Comparison of ENCODE assay signal across 28 cellular contexts in the genomic region with DNA sequence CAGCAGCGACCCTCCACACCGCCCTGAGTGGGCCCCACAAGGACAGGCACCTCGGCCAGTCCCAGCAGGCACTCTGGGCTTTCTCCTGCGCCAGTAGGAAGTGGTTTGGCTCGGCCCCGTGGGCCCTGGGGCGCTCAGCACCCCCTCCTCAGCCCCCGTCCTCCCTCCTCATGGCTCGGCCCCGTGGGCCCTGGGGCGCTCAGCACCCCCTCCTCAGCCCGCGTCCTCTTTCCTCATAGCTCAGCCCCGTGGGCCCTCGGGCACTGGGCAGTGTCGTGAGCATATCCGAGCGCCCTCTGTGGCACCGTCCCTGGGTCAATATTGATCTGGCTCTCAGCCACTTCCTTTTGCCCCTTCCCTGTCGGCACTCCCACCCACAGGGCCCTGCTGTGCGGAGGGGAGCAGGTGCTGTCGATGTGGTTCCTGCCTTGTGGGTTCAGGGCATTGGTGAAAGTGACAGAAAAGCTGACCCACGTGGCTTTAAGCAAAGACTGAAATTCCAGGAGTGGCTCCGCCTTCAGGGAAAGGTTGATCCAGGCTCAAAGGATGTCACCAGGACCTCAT. TPM values are rescaled to one million over a fixed set of nuclear protein-coding genes. Genes with fewer than 3 reads are reported as not detected.
A peak's percentile ranks its signal among the peaks of the same experiment; 100 is the strongest.
DNase-seq lines count a peak whose midpoint lies in the region; ATAC-seq, FAIRE-seq and TF ChIP-seq lines count a peak whose summit lies in the region.
"Had no signal": no experiment of that assay in that cellular context is flagged by ENCODE, and none has a peak within 500 bp of the region (broad histone marks: within the 10 kb centered on the region; RNA-seq: fewer than 3 reads in every experiment).

No MANE protein-coding gene starts in this region.

- H3K27me3 Mint-ChIP-seq in natural killer cell treated with Interleukin-12 subunit alpha and Interleukin-12 subunit beta and Interleukin-15 and Interleukin-18, amount 100 ng/mL, for 72 hours, result peaks cover 10 to 14% of the 10 kb centered on the region in 2 donors
- peaks cover 13 to 14% of the 10 kb centered on the region in 2 donors for H3K27me3 Mint-ChIP-seq in natural killer cell (ENCODE audit: low read depth in 2 of 2)
- peaks cover 27% of the 10 kb centered on the region for H3K27me3 Mint-ChIP-seq in GM23338 (ENCODE audit: insufficient read depth, low read depth, poor library complexity)

- CTCF ChIA-PET in PC-3 (lab: Charles Lee), result no interaction called here

- intact Hi-C loops in natural killer cell (cut with micrococcal nuclease) (no loop called here), left lung (cut with DNase I) (no loop called here), upper lobe of right lung (cut with DNase I) (no loop called here), PC-3 (cut with micrococcal nuclease) (no loop called here)

- peaks cover 3 to 4% of the 10 kb centered on the region in 2 donors for H3K4me1 ChIP-seq in left lung
- peaks cover 5% of the 10 kb centered on the region for H3K4me1 ChIP-seq in upper lobe of right lung
- no peaks in the 10 kb centered on the region for H3K4me1 ChIP-seq in PC-3 (ENCODE audit: insufficient read depth, low read length)
- H3K4me1 ChIP-seq in GM23338 (ENCODE audit: insufficient read depth), result 0 out of 2 replicates have a peak, but pooled peaks cover 2% of the 10 kb centered on the region
- H3K4me1 ChIP-seq: parathyroid adenoma had no signal

- DNase-seq in natural killer cell treated with Interleukin-12 subunit alpha and Interleukin-12 subunit beta and Interleukin-15 and Interleukin-18, amount 100 ng/mL, for 72 hours (ENCODE audit: low spot score), result peak; percentile 44
- DNase-seq in natural killer cell (no peak), LNCaP clone FGC (ENCODE audit: low read depth) (peak; percentile 22), left lung (peak in 1 of 2 donors; percentile 60), upper lobe of right lung (peak; percentile 66), PC-3 (no peak), RCC 7860 (ENCODE audit: low spot score) (no peak), GM23338 (ENCODE audit: low spot score) (no peak)
- DNase-seq: activated CD4-positive, alpha-beta memory T cell treated with anti-CD3 and anti-CD28 coated beads, Interleukin-2, amount 10 ng/mL, durations not matched to agents 7 days and 5 days; activated CD4-positive, CD25-positive, alpha-beta regulatory T cell treated with anti-CD3 and anti-CD28 coated beads, Interleukin-2, amount 50 U/mL, for 72 hours; activated gamma-delta T cell; activated T-cell treated with anti-CD3 and anti-CD28 coated beads for 4 hours; CD4-positive, alpha-beta memory T cell; GM23248; Karpas-422; naive thymus-derived CD4-positive, alpha-beta T cell; NCI-H187 treated with DMSO at 0.1 percent for 48 hours; NCI-H774; OCI-M1; SIG-M5; stimulated activated CD4-positive, alpha-beta T cell treated with anti-CD3 and anti-CD28 coated beads, Interleukin-12 subunit alpha, Interleukin-12 subunit beta, amount 100 ng/mL, for 4 hours; T-helper 1 cell; trophoblast cell had no signal

- no peak for FAIRE-seq in RCC 7860 (lab: Jason Lieb, UNC)

- no peaks in the 10 kb centered on the region for H3K36me3 ChIP-seq in left lung
- H3K36me3 ChIP-seq in upper lobe of right lung, result no peaks in the 10 kb centered on the region
- H3K36me3 ChIP-seq in PC-3 (ENCODE audit: low read depth, low read length), result no peaks in the 10 kb centered on the region
- no peaks in the 10 kb centered on the region for H3K36me3 ChIP-seq in GM23338 (ENCODE audit: insufficient read depth)
- H3K36me3 ChIP-seq: right atrium auricular region had no signal

- H3K27me3 ChIP-seq in left lung, result peaks cover under 1 to 12% of the 10 kb centered on the region in 2 donors
- peaks cover under 1% of the 10 kb centered on the region for H3K27me3 ChIP-seq in upper lobe of right lung
- H3K27me3 ChIP-seq in PC-3 (ENCODE audit: low read length), result no peaks in the 10 kb centered on the region
- peaks cover 16% of the 10 kb centered on the region for H3K27me3 ChIP-seq in GM23338 (ENCODE audit: insufficient read depth)
- H3K27me3 ChIP-seq: right atrium auricular region had no signal

- H2AFZ ChIP-seq in PC-3 (ENCODE audit: low read length) (no peak overlapping the region), GM23338 (no peak overlapping the region)
- H2AFZ ChIP-seq: GM23248, parathyroid adenoma had no signal

- peak in 1 of 2 donors; percentile 7 for ATAC-seq in natural killer cell treated with Interleukin-12 subunit alpha and Interleukin-12 subunit beta and Interleukin-15 and Interleukin-18, amount 100 ng/mL, for 72 hours
- ATAC-seq in natural killer cell (no peak), left lung (peak; percentile 2), upper lobe of right lung (peak; percentile 4), PC-3 (no peak; the same call in 1 of the 2 replicates), GM23338 (no peak)
- ATAC-seq: naive thymus-derived CD4-positive, alpha-beta T cell had no signal

- peaks cover 5% of the 10 kb centered on the region for H3K36me3 Mint-ChIP-seq in natural killer cell treated with Interleukin-12 subunit alpha and Interleukin-12 subunit beta and Interleukin-15 and Interleukin-18, amount 100 ng/mL, for 72 hours
- H3K36me3 Mint-ChIP-seq in natural killer cell, result no peaks in the 10 kb centered on the region
- H3K36me3 Mint-ChIP-seq in GM23338 (ENCODE audit: low read depth), result peaks cover 5% of the 10 kb centered on the region; the same call in 1 of the 3 replicates
- H3K36me3 Mint-ChIP-seq: CD4-positive, alpha-beta memory T cell had no signal

- H3K4me3 ChIP-seq in LNCaP clone FGC (ENCODE audit: low read depth, low read length), result no peak overlapping the region
- no peak overlapping the region for H3K4me3 ChIP-seq in left lung
- no peak overlapping the region for H3K4me3 ChIP-seq in upper lobe of right lung
- no peak overlapping the region for H3K4me3 ChIP-seq in PC-3 (ENCODE audit: low read length)
- no peak overlapping the region for H3K4me3 ChIP-seq in GM23338
- H3K4me3 ChIP-seq: GM23248, right atrium auricular region had no signal

- H4K20me1 ChIP-seq in PC-3 (ENCODE audit: low read length) (no peaks in the 10 kb centered on the region), GM23338 (replicated peaks; ENCODE audit: insufficient read depth) (no peaks in the 10 kb centered on the region)

- H3K27ac ChIP-seq in left lung (no peak overlapping the region), upper lobe of right lung (no peak overlapping the region), PC-3 (ENCODE audit: low read length) (no peak overlapping the region), GM23338 (ENCODE audit: low read depth) (no peak overlapping the region)
- H3K27ac ChIP-seq: epithelial cell of prostate, GM23248, parathyroid adenoma, right atrium auricular region had no signal

- H3K9me2 ChIP-seq in PC-3 (replicated peaks; ENCODE audit: low read length) (no peaks in the 10 kb centered on the region), GM23338 (ENCODE audit: insufficient read depth) (no peaks in the 10 kb centered on the region)

- H3K27ac Mint-ChIP-seq in natural killer cell treated with Interleukin-12 subunit alpha and Interleukin-12 subunit beta and Interleukin-15 and Interleukin-18, amount 100 ng/mL, for 72 hours, result no peak overlapping the region
- H3K27ac Mint-ChIP-seq in natural killer cell (no peak overlapping the region), GM23338 (no peak overlapping the region)
- H3K27ac Mint-ChIP-seq: activated CD4-positive, alpha-beta memory T cell treated with anti-CD3 and anti-CD28 coated beads, Interleukin-2, amount 10 ng/mL, durations not matched to agents 7 days and 5 days; CD4-positive, alpha-beta memory T cell; naive thymus-derived CD4-positive, alpha-beta T cell had no signal

- no peak overlapping the region for H3K4me3 Mint-ChIP-seq in natural killer cell treated with Interleukin-12 subunit alpha and Interleukin-12 subunit beta and Interleukin-15 and Interleukin-18, amount 100 ng/mL, for 72 hours
- H3K4me3 Mint-ChIP-seq in natural killer cell (no peak overlapping the region), GM23338 (no peak overlapping the region)
- H3K4me3 Mint-ChIP-seq: activated CD4-positive, alpha-beta memory T cell treated with anti-CD3 and anti-CD28 coated beads, Interleukin-2, amount 10 ng/mL, durations not matched to agents 7 days and 5 days; CD4-positive, alpha-beta memory T cell had no signal

- TF ChIP-seq CTCF in natural killer cell (IDR thresholded peaks at IDR 0.05) (no peak), LNCaP clone FGC (IDR thresholded peaks at IDR 0.05; ENCODE audit: control insufficient read depth, extremely low read depth, insufficient read depth) (peak; percentile 12; the same call in 1 of the 2 replicates), left lung (IDR thresholded peaks at IDR 0.05) (no peak), upper lobe of right lung (IDR thresholded peaks at IDR 0.05) (no peak), PC-3 (conservative IDR thresholded peaks at IDR 0.05; ENCODE audit: low read depth, low read length) (no peak), GM23338 (conservative IDR thresholded peaks at IDR 0.05; ENCODE audit: low read depth in 2 of 2) (no peak)

- H3K9me3 ChIP-seq in left lung, result no peaks in the 10 kb centered on the region
- no peaks in the 10 kb centered on the region for H3K9me3 ChIP-seq in upper lobe of right lung
- no peaks in the 10 kb centered on the region for H3K9me3 ChIP-seq in PC-3 (ENCODE audit: low read length)
- H3K9me3 ChIP-seq: right atrium auricular region had no signal

- H3K4me1 Mint-ChIP-seq in natural killer cell treated with Interleukin-12 subunit alpha and Interleukin-12 subunit beta and Interleukin-15 and Interleukin-18, amount 100 ng/mL, for 72 hours (ENCODE audit: low read depth in 2 of 2), result peaks cover 0 to 4% of the 10 kb centered on the region in 2 donors
- H3K4me1 Mint-ChIP-seq in natural killer cell, result no peaks in the 10 kb centered on the region
- peaks cover 5% of the 10 kb centered on the region for H3K4me1 Mint-ChIP-seq in GM23338

- POLR2A ChIA-PET in PC-3 (lab: Charles Lee; ENCODE audit: unreplicated experiment), result no interaction called here

- H3K9ac ChIP-seq in PC-3 (ENCODE audit: low read length), result no peak overlapping the region
- H3K9ac ChIP-seq: GM23248, parathyroid adenoma had no signal

- H3K9me3 Mint-ChIP-seq in natural killer cell treated with Interleukin-12 subunit alpha and Interleukin-12 subunit beta and Interleukin-15 and Interleukin-18, amount 100 ng/mL, for 72 hours, result no peaks in the 10 kb centered on the region
- no peaks in the 10 kb centered on the region for H3K9me3 Mint-ChIP-seq in natural killer cell
- H3K9me3 Mint-ChIP-seq in GM23338, result peaks cover 3% of the 10 kb centered on the region; the same call in 1 of the 3 replicates
- H3K9me3 Mint-ChIP-seq: activated CD4-positive, alpha-beta memory T cell treated with anti-CD3 and anti-CD28 coated beads, Interleukin-2, amount 10 ng/mL, durations not matched to agents 7 days and 5 days; CD4-positive, alpha-beta memory T cell; naive thymus-derived CD4-positive, alpha-beta T cell had no signal

- H3F3A ChIP-seq in PC-3 (ENCODE audit: low read length, unreplicated experiment) (no peaks in the 10 kb centered on the region), GM23338 (replicated peaks; ENCODE audit: low read depth) (peaks cover 7% of the 10 kb centered on the region; the same call in 1 of the 2 replicates)

- BruUV-seq in PC-3 (replicated peaks; lab: Mats Ljungman, UMichigan), result no TSS peak

- no peak overlapping the region for H3K4me2 ChIP-seq in PC-3 (ENCODE audit: low read length)
- no peak overlapping the region for H3K4me2 ChIP-seq in GM23338

- H3K79me2 ChIP-seq in PC-3 (ENCODE audit: low read length) (no peaks in the 10 kb centered on the region), GM23338 (replicated peaks; ENCODE audit: insufficient read depth) (no peaks in the 10 kb centered on the region)
- H3K79me2 ChIP-seq: parathyroid adenoma had no signal

RNA-seq across cellular contexts. Expression of a gene that starts 5.5 kb away (rescaled TPM):
- not detected for total RNA-seq in natural killer cell treated with Interleukin-12 subunit alpha and Interleukin-12 subunit beta and Interleukin-15 and Interleukin-18, amount 100 ng/mL, for 72 hours
- total RNA-seq in natural killer cell (not detected), left lung (100 to 1,000 TPM in 1 of 2 donors, 10 to 100 TPM in 1; 88.8 to 104 TPM), upper lobe of right lung (86.9 TPM), PC-3 (2014; rRNA removed) (not detected in 2 replicates)
- total RNA-seq in GM23338 (2014; rRNA removed; shearing (Covaris generic)), result not detected in 2 replicates
- polyA plus RNA-seq in GM23338 (2016; fragmentation: Nextera tagmentation; extraction: Ambion mirVana), result not detected in 2 replicates
- total RNA-seq: activated CD4-positive, alpha-beta memory T cell treated with anti-CD3 and anti-CD28 coated beads, Interleukin-2, amount 10 ng/mL, durations not matched to agents 7 days and 5 days; CD4-positive, alpha-beta memory T cell; G401; GM23248; HT1080; right atrium auricular region had no signal
- polyA plus RNA-seq: CD4-positive, alpha-beta memory T cell; GM23248; naive thymus-derived CD4-positive, alpha-beta T cell had no signal

RNA-seq across cellular contexts. Expression of a gene that starts 52.6 kb away (rescaled TPM):
- under 1 TPM; 0.26 to 0.47 TPM for total RNA-seq in natural killer cell treated with Interleukin-12 subunit alpha and Interleukin-12 subunit beta and Interleukin-15 and Interleukin-18, amount 100 ng/mL, for 72 hours
- total RNA-seq in natural killer cell (under 1 TPM; 0.68 to 0.92 (median 0.78) TPM), left lung (10 to 100 TPM; 21.7 to 24.1 TPM), upper lobe of right lung (38.6 TPM), PC-3 (2014; rRNA removed) (not detected in 2 replicates)
- 13.8 and 17.3 TPM in 2 replicates for total RNA-seq in GM23338 (2014; rRNA removed; shearing (Covaris generic))
- polyA plus RNA-seq in GM23338 (2016; fragmentation: Nextera tagmentation; extraction: Ambion mirVana), result 2.6 and 3.4 TPM in 2 replicates
- total RNA-seq: GM23248 had no signal
- polyA plus RNA-seq: GM23248 had no signal

Comparison
In these comparisons a context has a peak if more than half of its experiments do, and no peak if none do; other contexts are left out.
1. DNase-seq: peak in natural killer cell treated with Interleukin-12 subunit alpha and Interleukin-12 subunit beta and Interleukin-15 and Interleukin-18, amount 100 ng/mL, for 72 hours (single experiment), LNCaP clone FGC (single experiment) and upper lobe of right lung (single experiment); none in natural killer cell (single experiment), PC-3 (single experiment), RCC 7860 (single experiment) and GM23338 (single experiment).
2. ATAC-seq: peak in left lung (single experiment) and upper lobe of right lung (single experiment); none in natural killer cell (0 of 3), PC-3 (single experiment) and GM23338 (single experiment).
3. RNA of a gene that starts 5.5 kb away (total RNA-seq): 88.8 to 104 TPM in left lung and 86.9 TPM in upper lobe of right lung (single experiment); not detected in natural killer cell treated with Interleukin-12 subunit alpha and Interleukin-12 subunit beta and Interleukin-15 and Interleukin-18, amount 100 ng/mL, for 72 hours, not detected in natural killer cell, not detected in PC-3 and not detected in GM23338; every median in the first group is over 10 times any median in the second.